ENCODE assay signal across 10 cellular contexts in genomic region chr22:30541979-30542810, GRCh38. TPM values are rescaled to one million over a fixed set of nuclear protein-coding genes. Genes with fewer than 3 reads are reported as not detected.
DNase-seq lines count a peak whose midpoint lies in the region; ATAC-seq and TF ChIP-seq lines count a peak whose summit lies in the region.
"Had no signal": no experiment of that assay in that cellular context is flagged by ENCODE, and none has a peak within 500 bp of the region (broad histone marks: within the 10 kb centered on the region; RNA-seq: fewer than 3 reads in every experiment).

No MANE protein-coding gene starts in this region.

- no peaks in the 10 kb centered on the region for H3K9me3 Mint-ChIP-seq in CD8-positive, alpha-beta memory T cell

- no peak for TF ChIP-seq POLR2A in ovary (IDR thresholded peaks at IDR 0.05)

- TF ChIP-seq EP300 in ovary (IDR thresholded peaks at IDR 0.05), result no peak

- intact Hi-C loops in right cardiac atrium (cut with DNase I), result no loop called here
- intact Hi-C loops in ovary (cut with DNase I), result no loop called here

- peak; percentile 46 to 61 for ATAC-seq in right cardiac atrium
- ATAC-seq in HG02884 (IDR thresholded peaks at IDR 0.05; ENCODE audit: unreplicated experiment), result no peak

- H3K36me3 ChIP-seq in CD8-positive, alpha-beta memory T cell (ENCODE audit: insufficient read depth, low read length), result no peaks in the 10 kb centered on the region
- no peaks in the 10 kb centered on the region for H3K36me3 ChIP-seq in ovary

- no peak overlapping the region for H3K4me3 ChIP-seq in CD8-positive, alpha-beta memory T cell (ENCODE audit: low read length)
- H3K4me3 ChIP-seq in right cardiac atrium (ENCODE audit: low read length) (peak overlapping the region; percentile 21), ovary (peak overlapping the region; percentile 31)

- H3K4me1 Mint-ChIP-seq in CD8-positive, alpha-beta memory T cell, result peaks cover 3 to 7% (median 4%) of the 10 kb centered on the region in 3 donors

- H3K27me3 Mint-ChIP-seq in CD8-positive, alpha-beta memory T cell, result peaks cover 27 to 53% of the 10 kb centered on the region in 2 donors

- CTCF ChIA-PET in CD8-positive, alpha-beta memory T cell (lab: Charles Lee), result no interaction called here

- H3K27ac Mint-ChIP-seq in CD8-positive, alpha-beta memory T cell, result peak overlapping the region in 1 of 8 donors; percentile 84
- H3K27ac Mint-ChIP-seq: CD4-positive, alpha-beta memory T cell had no signal

- POLR2A ChIA-PET in CD8-positive, alpha-beta memory T cell (lab: Charles Lee), result no interaction called here

- no peak for DNase-seq in CD8-positive, alpha-beta memory T cell
- peak; percentile 24 for DNase-seq in amniotic epithelial cell (ENCODE audit: low read depth)
- peak in 1 of 3 donors; percentile 65 for DNase-seq in right cardiac atrium
- DNase-seq in ovary, result peak in 4 of 5 donors; percentile 33 to 62 (median 38)
- no peak for DNase-seq in germinal center (ENCODE audit: low spot score)
- no peak for DNase-seq in NCI-H2171 (lab: John Stamatoyannopoulos, UW)
- DNase-seq in GM20000 (ENCODE audit: low spot score), result no peak
- DNase-seq: CD4-positive, alpha-beta memory T cell had no signal

- TF ChIP-seq CTCF in ovary (IDR thresholded peaks at IDR 0.05), result peak in 1 of 3 donors; percentile 4
- TF ChIP-seq CTCF in GM20000 (IDR thresholded peaks at IDR 0.05; ENCODE audit: extremely low read depth, missing control alignments), result no peak

- WGBS in right cardiac atrium, result 3% methylated on average over 64 of the region's 64 CpGs
- WGBS in ovary, 3 donors, result 2 to 4% (median 4%) methylated on average over 51 to 64 of the region's 64 CpGs

- H3K27me3 ChIP-seq in CD8-positive, alpha-beta memory T cell (ENCODE audit: insufficient read depth, low read length, poor library complexity, severe bottlenecking), result no peaks in the 10 kb centered on the region
- no peaks in the 10 kb centered on the region for H3K27me3 ChIP-seq in right cardiac atrium (ENCODE audit: control insufficient read depth, insufficient read depth)
- H3K27me3 ChIP-seq in ovary, result no peaks in the 10 kb centered on the region

- H3K9me3 ChIP-seq in CD8-positive, alpha-beta memory T cell (ENCODE audit: low read length), result no peaks in the 10 kb centered on the region
- no peaks in the 10 kb centered on the region for H3K9me3 ChIP-seq in right cardiac atrium (ENCODE audit: control insufficient read depth, low read length)
- H3K9me3 ChIP-seq in ovary, result no peaks in the 10 kb centered on the region

- H3K27ac ChIP-seq in CD8-positive, alpha-beta memory T cell (ENCODE audit: low read depth, low read length), result no peak overlapping the region
- no peak overlapping the region for H3K27ac ChIP-seq in right cardiac atrium (ENCODE audit: low read length)
- peak overlapping the region; percentile 4 to 32 for H3K27ac ChIP-seq in ovary

- no peaks in the 10 kb centered on the region for H3K4me1 ChIP-seq in CD8-positive, alpha-beta memory T cell (ENCODE audit: insufficient read depth, low read length)
- H3K4me1 ChIP-seq in right cardiac atrium (ENCODE audit: control insufficient read depth, insufficient read depth, low read length) (no peaks in the 10 kb centered on the region), ovary (ENCODE audit: insufficient read depth) (no peaks in the 10 kb centered on the region)

- peak overlapping the region in 5 of 7 donors; percentile 33 to 71 (median 45) for H3K4me3 Mint-ChIP-seq in CD8-positive, alpha-beta memory T cell

- H3K36me3 Mint-ChIP-seq in CD8-positive, alpha-beta memory T cell, result no peaks in the 10 kb centered on the region
- H3K36me3 Mint-ChIP-seq: CD4-positive, alpha-beta memory T cell had no signal

RNA-seq across cellular contexts. Expression of gene SEC14L6, which starts 4.3 kb away (rescaled TPM):
- total RNA-seq in CD8-positive, alpha-beta memory T cell, result not detected
- 0.18 TPM for polyA plus RNA-seq in CD8-positive, alpha-beta memory T cell
- total RNA-seq in right cardiac atrium (under 1 TPM; 0.17 to 0.40 (median 0.23) TPM), ovary (1 to 10 TPM in 5 of 7 donors, under 1 TPM in 2; 0.92 to 2.8 (median 2.0) TPM)
- polyA plus RNA-seq in right cardiac atrium (0.20 TPM), ovary (1 to 10 TPM; 1.0 to 1.7 TPM)
- total RNA-seq: CD4-positive, alpha-beta memory T cell; NCI-H460 had no signal
- polyA plus RNA-seq: CD4-positive, alpha-beta memory T cell had no signal

RNA-seq across cellular contexts. Expression of gene GAL3ST1, which starts 32.3 kb away (rescaled TPM):
- total RNA-seq in CD8-positive, alpha-beta memory T cell, result under 1 TPM; 0.13 to 0.31 TPM
- 0.13 TPM for polyA plus RNA-seq in CD8-positive, alpha-beta memory T cell
- total RNA-seq in right cardiac atrium (under 1 TPM in 3 of 4 donors, not detected in 1; 0.17 to 0.93 (median 0.47) TPM), ovary (1 to 10 TPM; 1.1 to 4.1 (median 1.9) TPM)
- polyA plus RNA-seq in right cardiac atrium (0.75 TPM), ovary (1 to 10 TPM in 1 of 2 donors, not detected in 1; 1.9 TPM)

RNA-seq across cellular contexts. Expression of gene SEC14L4, which starts 36.7 kb away (rescaled TPM):
- not detected for total RNA-seq in CD8-positive, alpha-beta memory T cell
- polyA plus RNA-seq in CD8-positive, alpha-beta memory T cell, result not detected
- total RNA-seq in right cardiac atrium, result not detected
- not detected for polyA plus RNA-seq in right cardiac atrium
- under 1 TPM in 5 of 7 donors, not detected in 2; 0.12 to 0.32 (median 0.23) TPM for total RNA-seq in ovary
- under 1 TPM; 0.15 to 0.19 TPM for polyA plus RNA-seq in ovary
- total RNA-seq: CD4-positive, alpha-beta memory T cell had no signal
- polyA plus RNA-seq: CD4-positive, alpha-beta memory T cell had no signal

RNA-seq across cellular contexts. Expression of gene PES1, which starts 49.5 kb away (rescaled TPM):
- 100 to 1,000 TPM; 186 to 187 TPM for total RNA-seq in CD8-positive, alpha-beta memory T cell
- polyA plus RNA-seq in CD8-positive, alpha-beta memory T cell, result 46.5 TPM
- total RNA-seq in right cardiac atrium, result 10 to 100 TPM; 23.7 to 31.9 (median 23.8) TPM
- polyA plus RNA-seq in right cardiac atrium, result 20.1 TPM
- total RNA-seq in ovary, result 10 to 100 TPM; 29.0 to 82.3 (median 63.7) TPM
- 10 to 100 TPM; 50.1 to 62.5 TPM for polyA plus RNA-seq in ovary

Comparison
In these comparisons a context has a peak if more than half of its experiments do, and no peak if none do; other contexts are left out.
1. DNase-seq: peak in amniotic epithelial cell (single experiment) and ovary (4 of 5); none in CD8-positive, alpha-beta memory T cell (0 of 5), germinal center (single experiment), NCI-H2171 (single experiment) and GM20000 (single experiment).
2. H3K27ac ChIP-seq: peak in ovary (2 of 2); none in CD8-positive, alpha-beta memory T cell (single experiment) and right cardiac atrium (single experiment).